Comparison of ENCODE assay signal across 8 cellular contexts in genomic region chr12:49548822-49549648, GRCh38. TPM values are rescaled to one million over a fixed set of nuclear protein-coding genes. Genes with fewer than 3 reads are reported as not detected.
DNase-seq lines count a peak whose midpoint lies in the region; ATAC-seq and TF ChIP-seq lines count a peak whose summit lies in the region.

No MANE protein-coding gene starts in this region.

- H3K36me3 Mint-ChIP-seq in activated CD4-positive, alpha-beta memory T cell treated with anti-CD3 and anti-CD28 coated beads, Interleukin-2, amount 10 ng/mL, durations not matched to agents 7 days and 5 days (ENCODE audit: low read depth) = no peaks in the 10 kb centered on the region

- no peaks in the 10 kb centered on the region for H3K36me3 ChIP-seq in GM06990 (ENCODE audit: control insufficient read depth, insufficient read depth, low read length)

- no peak for ATAC-seq in GM19351 (IDR thresholded peaks at IDR 0.05; ENCODE audit: unreplicated experiment)

- peaks cover 3% of the 10 kb centered on the region for H3K4me1 Mint-ChIP-seq in activated CD4-positive, alpha-beta memory T cell treated with anti-CD3 and anti-CD28 coated beads, Interleukin-2, amount 10 ng/mL, durations not matched to agents 7 days and 5 days

- TF ChIP-seq CTCF in GM06990 (IDR thresholded peaks at IDR 0.05; ENCODE audit: insufficient read depth, low read length, poor library complexity, severe bottlenecking) = peak; percentile 22

- POLR2A ChIA-PET in activated CD4-positive, alpha-beta memory T cell treated with anti-CD3 and anti-CD28 coated beads, Interleukin-2, amount 10 ng/mL, durations not matched to agents 7 days and 5 days (lab: Charles Lee) = interaction anchor here (9.5 kb wide), 1 partner anchor 16 kb away, joined by 76 read pairs; the partner anchor contains the start of gene MCRS1

- H3K27me3 Mint-ChIP-seq in activated CD4-positive, alpha-beta memory T cell treated with anti-CD3 and anti-CD28 coated beads, Interleukin-2, amount 10 ng/mL, durations not matched to agents 7 days and 5 days = peaks cover 57% of the 10 kb centered on the region

- no peak overlapping the region for H3K4me3 ChIP-seq in GM06990 (replicated peaks; ENCODE audit: low read depth, low read length)

- CTCF ChIA-PET in activated CD4-positive, alpha-beta memory T cell treated with anti-CD3 and anti-CD28 coated beads, Interleukin-2, amount 10 ng/mL, durations not matched to agents 7 days and 5 days (lab: Charles Lee) = interaction anchor here (1.0 kb wide), 1 partner anchor 190 kb away, joined by 3 read pairs; no protein-coding TSS in a partner anchor

- H3K27ac Mint-ChIP-seq in activated CD4-positive, alpha-beta memory T cell treated with anti-CD3 and anti-CD28 coated beads, Interleukin-2, amount 10 ng/mL, durations not matched to agents 7 days and 5 days = no peak overlapping the region

- H3K9me3 Mint-ChIP-seq in activated CD4-positive, alpha-beta memory T cell treated with anti-CD3 and anti-CD28 coated beads, Interleukin-2, amount 10 ng/mL, durations not matched to agents 7 days and 5 days = no peaks in the 10 kb centered on the region

- H3K27me3 ChIP-seq in GM06990 (replicated peaks; ENCODE audit: control insufficient read depth, insufficient read depth, low read length) = peaks cover 1% of the 10 kb centered on the region; the same call in 1 of the 2 replicates

- peak overlapping the region; percentile 27 for H3K4me3 Mint-ChIP-seq in activated CD4-positive, alpha-beta memory T cell treated with anti-CD3 and anti-CD28 coated beads, Interleukin-2, amount 10 ng/mL, durations not matched to agents 7 days and 5 days

- DNase-seq in GM06990 (ENCODE audit: extremely low read depth, insufficient read length) (no peak), germinal center (ENCODE audit: low spot score) (peak; percentile 65), retina (peak; percentile 89), NCI-H1930 (lab: John Stamatoyannopoulos, UW) (no peak), foreskin melanocyte (no peak), GM19238 (ENCODE audit: insufficient read length, low spot score) (no peak)
- no peak for DNase-seq in activated CD4-positive, alpha-beta memory T cell treated with anti-CD3 and anti-CD28 coated beads, Interleukin-2, amount 10 ng/mL, durations not matched to agents 7 days and 5 days

RNA-seq across cellular contexts. Expression of gene KCNH3, which starts 10.2 kb away (rescaled TPM):
- under 1 TPM; 0.58 to 0.90 TPM for total RNA-seq in activated CD4-positive, alpha-beta memory T cell treated with anti-CD3 and anti-CD28 coated beads, Interleukin-2, amount 10 ng/mL, durations not matched to agents 7 days and 5 days

RNA-seq across cellular contexts. Expression of gene MCRS1, which starts 18.9 kb away (rescaled TPM):
- 10 to 100 TPM; 70.5 to 73.1 TPM for total RNA-seq in activated CD4-positive, alpha-beta memory T cell treated with anti-CD3 and anti-CD28 coated beads, Interleukin-2, amount 10 ng/mL, durations not matched to agents 7 days and 5 days

RNA-seq across cellular contexts. Expression of gene FAM186B, which starts 56.4 kb away (rescaled TPM):
- total RNA-seq in activated CD4-positive, alpha-beta memory T cell treated with anti-CD3 and anti-CD28 coated beads, Interleukin-2, amount 10 ng/mL, durations not matched to agents 7 days and 5 days = not detected

Comparison
In these comparisons a context has a peak if more than half of its experiments do, and no peak if none do; other contexts are left out.
1. DNase-seq: peak in germinal center (single experiment) and retina (single experiment); none in GM06990 (single experiment), activated CD4-positive, alpha-beta memory T cell treated with anti-CD3 and anti-CD28 coated beads, Interleukin-2, amount 10 ng/mL, durations not matched to agents 7 days and 5 days (single experiment), NCI-H1930 (0 of 2), foreskin melanocyte (single experiment) and GM19238 (single experiment).